15 cellular contexts compared by ENCODE assay signal in genomic region chr3:186003610-186004009, GRCh38.
DNase-seq lines count a peak whose midpoint lies in the region; ATAC-seq, FAIRE-seq and TF ChIP-seq lines count a peak whose summit lies in the region.
"Had no signal": no experiment of that assay in that cellular context is flagged by ENCODE, and none has a peak within 500 bp of the region (broad histone marks: within the 10 kb centered on the region; RNA-seq: fewer than 3 reads in every experiment).

No MANE protein-coding gene starts in this region.

- H3K79me2 ChIP-seq in astrocyte (ENCODE audit: insufficient read depth, low read length): no peaks in the 10 kb centered on the region
- no peaks in the 10 kb centered on the region for H3K79me2 ChIP-seq in PC-9 (ENCODE audit: low read depth)

- no peaks in the 10 kb centered on the region for H3K36me3 ChIP-seq in astrocyte (ENCODE audit: insufficient read depth, low read length)
- H3K36me3 ChIP-seq in PC-9 (ENCODE audit: low read depth): no peaks in the 10 kb centered on the region
- H3K36me3 ChIP-seq: pancreas, thoracic aorta had no signal

- no peak overlapping the region for H3K9ac ChIP-seq in astrocyte (ENCODE audit: low read length)

- ATAC-seq in GM19455 (IDR thresholded peaks at IDR 0.05; ENCODE audit: unreplicated experiment) (peak; percentile 71), HG03066 (IDR thresholded peaks at IDR 0.05; ENCODE audit: low read depth, unreplicated experiment) (peak; percentile 69)
- ATAC-seq: CD8-positive, alpha-beta T cell; esophagus mucosa had no signal

- CTCF ChIA-PET in PC-9 (lab: Charles Lee): no interaction called here

- intact Hi-C loops in PC-9 (cut with micrococcal nuclease; ENCODE audit: unreplicated experiment): loop anchor here (5.0 kb wide), 1 partner anchor 239 kb away; no protein-coding TSS in a partner anchor

- H3K4me1 ChIP-seq in astrocyte (ENCODE audit: insufficient read depth, low read length) (no peaks in the 10 kb centered on the region), PC-9 (replicated peaks; ENCODE audit: insufficient read depth) (no peaks in the 10 kb centered on the region)
- H3K4me1 ChIP-seq: pancreas had no signal

- H3K27ac Mint-ChIP-seq in astrocyte (ENCODE audit: unreplicated experiment) (no peak overlapping the region), immature natural killer cell (no peak overlapping the region)
- H3K27ac Mint-ChIP-seq: CD8-positive, alpha-beta T cell had no signal

- in situ Hi-C loops in GM13977 (cut with MboI; ENCODE audit: low pct_unique_long_range_greater_than_20kb, low sequenced_read_pairs, unreplicated experiment): no loop called here

- no peaks in the 10 kb centered on the region for H3K9me3 Mint-ChIP-seq in astrocyte (ENCODE audit: unreplicated experiment)
- no peaks in the 10 kb centered on the region for H3K9me3 Mint-ChIP-seq in immature natural killer cell

- H3K36me3 Mint-ChIP-seq in astrocyte (ENCODE audit: low read depth, unreplicated experiment): no peaks in the 10 kb centered on the region
- no peaks in the 10 kb centered on the region for H3K36me3 Mint-ChIP-seq in immature natural killer cell
- H3K36me3 Mint-ChIP-seq: CD8-positive, alpha-beta T cell had no signal

- H3K27me3 ChIP-seq in astrocyte (ENCODE audit: insufficient read depth, low read length): no peaks in the 10 kb centered on the region
- H3K27me3 ChIP-seq in PC-9 (ENCODE audit: insufficient read depth, low read depth): no peaks in the 10 kb centered on the region
- H3K27me3 ChIP-seq: pancreas had no signal

- H3K27me3 Mint-ChIP-seq in astrocyte (ENCODE audit: low read depth, unreplicated experiment): peaks cover 4% of the 10 kb centered on the region
- peaks cover 2 to 8% (median 4%) of the 10 kb centered on the region in 3 donors for H3K27me3 Mint-ChIP-seq in immature natural killer cell (ENCODE audit: low read depth in 3 of 3)

- peak; percentile 53 for DNase-seq in GM13977 (ENCODE audit: low spot score)
- DNase-seq in astrocyte (ENCODE audit: low read depth): peak; percentile 16
- no peak for DNase-seq in NCI-H345 (lab: John Stamatoyannopoulos, UW)
- no peak for DNase-seq in stimulated activated naive CD4-positive, alpha-beta T cell treated with Interleukin-2 at 50 U/mL for 16 hours (lab: John Stamatoyannopoulos, UW)
- no peak for DNase-seq in PC-9
- no peak for DNase-seq in immature natural killer cell
- DNase-seq: CD8-positive, alpha-beta T cell; NCI-H1694; NCI-H2227 treated with DMSO at 0.1 percent for 48 hours; pancreas; stimulated activated CD4-positive, alpha-beta T cell treated with anti-CD3 and anti-CD28 coated beads, Interleukin-4, amount 100 ng/mL, for 1 hour had no signal

- H3K4me3 Mint-ChIP-seq in astrocyte (ENCODE audit: unreplicated experiment): no peak overlapping the region
- H3K4me3 Mint-ChIP-seq in immature natural killer cell: no peak overlapping the region
- H3K4me3 Mint-ChIP-seq: CD8-positive, alpha-beta T cell had no signal

- no peaks in the 10 kb centered on the region for H3F3A ChIP-seq in PC-9 (ENCODE audit: insufficient read depth, low read depth)

- POLR2A ChIA-PET in PC-9 (lab: Charles Lee; ENCODE audit: unreplicated experiment): no interaction called here

- H4K20me1 ChIP-seq in astrocyte (ENCODE audit: insufficient read depth, low read length) (no peaks in the 10 kb centered on the region), PC-9 (ENCODE audit: insufficient read depth) (no peaks in the 10 kb centered on the region)

- TF ChIP-seq CTCF in GM13977 (IDR thresholded peaks at IDR 0.05; ENCODE audit: extremely low read depth, insufficient read depth, missing control alignments) (no peak), astrocyte (IDR thresholded peaks at IDR 0.05; ENCODE audit: insufficient read depth, low read depth, low read length) (no peak), PC-9 (conservative IDR thresholded peaks at IDR 0.05) (no peak)

- BruUV-seq in PC-9 (replicated peaks; lab: Mats Ljungman, UMichigan): no TSS peak

- H3K27ac ChIP-seq in astrocyte (ENCODE audit: low read depth, low read length): no peak overlapping the region
- H3K27ac ChIP-seq in PC-9: no peak overlapping the region
- H3K27ac ChIP-seq: pancreas, thoracic aorta had no signal

- H3K4me1 Mint-ChIP-seq in astrocyte (ENCODE audit: low read depth, unreplicated experiment): peaks cover 6% of the 10 kb centered on the region
- H3K4me1 Mint-ChIP-seq in immature natural killer cell: no peaks in the 10 kb centered on the region

- H3K9me2 ChIP-seq in PC-9 (ENCODE audit: insufficient read depth): no peaks in the 10 kb centered on the region; the same call in 1 of the 2 replicates

- no peak overlapping the region for H3K4me3 ChIP-seq in astrocyte (ENCODE audit: insufficient read depth, low read depth, low read length)
- no peak overlapping the region for H3K4me3 ChIP-seq in PC-9
- H3K4me3 ChIP-seq: pancreas, thoracic aorta had no signal

- H2AFZ ChIP-seq in astrocyte (ENCODE audit: low read depth, low read length) (no peak overlapping the region), PC-9 (no peak overlapping the region)

- no peak for FAIRE-seq in astrocyte (lab: Jason Lieb, UNC)
- FAIRE-seq: pancreas had no signal

- no peaks in the 10 kb centered on the region for H3K9me3 ChIP-seq in astrocyte (ENCODE audit: insufficient read depth, low read depth, low read length)
- H3K9me3 ChIP-seq in PC-9 (ENCODE audit: insufficient read depth, low read depth): peaks cover 6% of the 10 kb centered on the region; the same call in 1 of the 2 replicates
- H3K9me3 ChIP-seq: pancreas, thoracic aorta had no signal

- H3K4me2 ChIP-seq in astrocyte (ENCODE audit: low read length) (peak overlapping the region; percentile 5), PC-9 (no peak overlapping the region)

Comparison
In these comparisons a context has a peak if more than half of its experiments do, and no peak if none do; other contexts are left out.
1. DNase-seq: peak in GM13977 (single experiment) and astrocyte (single experiment); none in NCI-H345 (single experiment), stimulated activated naive CD4-positive, alpha-beta T cell treated with Interleukin-2 at 50 U/mL for 16 hours (single experiment), PC-9 (0 of 2) and immature natural killer cell (0 of 3).